29 cellular contexts compared by ENCODE assay signal in genomic region chr20:11255860-11256259, GRCh38.
"Had no signal": no experiment of that assay in that cellular context is flagged by ENCODE, and none has a peak within 500 bp of the region (broad histone marks: within the 10 kb centered on the region; RNA-seq: fewer than 3 reads in every experiment).

No MANE protein-coding gene starts in this region.

- H3K36me3 Mint-ChIP-seq: immature natural killer cell had no signal

- H3K36me3 ChIP-seq: colonic mucosa, esophagus squamous epithelium, gastroesophageal sphincter, heart right ventricle, left lung, lower lobe of right lung had no signal

- ATAC-seq: effector memory CD8-positive, alpha-beta T cell; esophagus mucosa; foreskin keratinocyte; gastroesophageal sphincter; heart right ventricle; left cardiac atrium; left lung; left ventricle myocardium superior; lower lobe of right lung; mucosa of descending colon; naive thymus-derived CD8-positive, alpha-beta T cell had no signal

- H3K4me1 ChIP-seq: colonic mucosa, esophagus squamous epithelium, foreskin keratinocyte, gastroesophageal sphincter, heart right ventricle, left lung, lower lobe of right lung had no signal

- H3K4me3 ChIP-seq: colonic mucosa, esophagus squamous epithelium, gastroesophageal sphincter, heart right ventricle, left lung, lower lobe of right lung, mucosa of descending colon had no signal

- H3K9me3 ChIP-seq: colonic mucosa, mucosa of descending colon had no signal

- DNase-seq: colonic mucosa; cortex of kidney; effector CD8-positive, alpha-beta T cell; effector memory CD8-positive, alpha-beta T cell; endodermal cell; erythroblast; esophagus squamous epithelium; foreskin keratinocyte; glutamatergic neuron; head of caudate nucleus; heart right ventricle; hippocampal formation; immature natural killer cell; islet precursor cell; kidney; kidney glomerular epithelial cell; left cardiac atrium; left lung; left ventricle myocardium superior; lower lobe of right lung; mesenchymal stem cell; mucosa of descending colon; naive B cell; naive thymus-derived CD8-positive, alpha-beta T cell had no signal

- H3K27ac ChIP-seq: colonic mucosa, epithelial cell of prostate, esophagus squamous epithelium, foreskin keratinocyte, gastroesophageal sphincter, heart right ventricle, left lung, lower lobe of right lung had no signal

- H3K27me3 ChIP-seq: colonic mucosa, esophagus squamous epithelium, foreskin keratinocyte, gastroesophageal sphincter, heart right ventricle, left lung had no signal

- H3K27ac Mint-ChIP-seq: dendritic cell treated with granulocyte-macrophage colony-stimulating factor and Interleukin-4, amounts not matched to agents 40 ng/mL and 50 ng/mL, for 4 days; effector memory CD8-positive, alpha-beta T cell; endodermal cell; immature natural killer cell; mesothelial cell of epicardium; naive thymus-derived CD8-positive, alpha-beta T cell had no signal
